ENCODE assay signal across 15 cellular contexts in genomic region chr5:93017854-93018253, GRCh38.
DNase-seq lines count a peak whose midpoint lies in the region; TF ChIP-seq lines count a peak whose summit lies in the region.
"Had no signal": no experiment of that assay in that cellular context is flagged by ENCODE, and none has a peak within 500 bp of the region (broad histone marks: within the 10 kb centered on the region; RNA-seq: fewer than 3 reads in every experiment).

No MANE protein-coding gene starts in this region.

- no peak for TF ChIP-seq POLR2A in spleen (IDR thresholded peaks at IDR 0.05)

- H3K9me3 ChIP-seq in mammary epithelial cell (replicated peaks; ENCODE audit: insufficient read depth, low read length) (no peaks in the 10 kb centered on the region), mesenchymal stem cell (ENCODE audit: control insufficient read depth, low read length) (no peaks in the 10 kb centered on the region), spleen (no peaks in the 10 kb centered on the region)

- H2BK15ac ChIP-seq in mesenchymal stem cell (ENCODE audit: low read depth, poor library complexity, severe bottlenecking): no peak overlapping the region

- CTCF ChIA-PET in mammary epithelial cell (lab: Charles Lee; ENCODE audit: low non-redundant PET): no interaction called here

- H3K79me1 ChIP-seq in mesenchymal stem cell (replicated peaks; ENCODE audit: low read length, poor library complexity, severe bottlenecking): no peaks in the 10 kb centered on the region

- WGBS in mammary epithelial cell (ENCODE audit: low coverage, missing lambda C conversion rate): 7% methylated on average over 2 of the region's 2 CpGs
- WGBS in mesenchymal stem cell: 13% methylated on average over 2 of the region's 2 CpGs
- 70 to 81% (median 78%) methylated on average over 2 of the region's 2 CpGs for WGBS in spleen, 5 donors

- intact Hi-C loops in mammary epithelial cell (cut with micrococcal nuclease) (no loop called here), spleen (cut with DNase I; ENCODE audit: low total_unique reads) (no loop called here)

- H2AK5ac ChIP-seq in mesenchymal stem cell (ENCODE audit: low read length, severe bottlenecking): no peak overlapping the region

- TF ChIP-seq CTCF in mammary epithelial cell (conservative IDR thresholded peaks at IDR 0.05 in 1 of 2, IDR thresholded peaks at IDR 0.05 in 1 of 2; ENCODE audit: extremely low read depth in 1 of 2, insufficient read depth in 1 of 2, low read depth in 1 of 2, low read length in 2 of 2): no peak
- TF ChIP-seq CTCF in spleen (IDR thresholded peaks at IDR 0.05 in 8 of 11, conservative IDR thresholded peaks at IDR 0.05 in 3 of 11): no peak

- no peak overlapping the region for H2BK12ac ChIP-seq in mesenchymal stem cell (ENCODE audit: low read length in 2 of 2)

- H3K18ac ChIP-seq in mesenchymal stem cell (ENCODE audit: low read depth in 1 of 2, low read length in 2 of 2): no peak overlapping the region

- H3K4ac ChIP-seq in mesenchymal stem cell (ENCODE audit: low read depth in 1 of 2, low read length in 2 of 2): no peak overlapping the region

- BruUV-seq in mammary epithelial cell (replicated peaks; lab: Mats Ljungman, UMichigan): no TSS peak

- no peaks in the 10 kb centered on the region for H3K27me3 ChIP-seq in mammary epithelial cell (ENCODE audit: insufficient read depth, low read length)
- H3K27me3 ChIP-seq in mesenchymal stem cell (ENCODE audit: control insufficient read depth in 1 of 2, insufficient read depth in 1 of 2, low read length in 2 of 2): no peaks in the 10 kb centered on the region
- no peaks in the 10 kb centered on the region for H3K27me3 ChIP-seq in spleen (replicated peaks in 1 of 7)

- H3K4me3 ChIP-seq in mammary epithelial cell (replicated peaks in 1 of 3; ENCODE audit: insufficient read depth in 1 of 3, low read depth in 2 of 3, low read length in 3 of 3): no peak overlapping the region
- H3K4me3 ChIP-seq in mesenchymal stem cell (ENCODE audit: insufficient read depth in 1 of 2, low read depth in 1 of 2, low read length in 2 of 2): no peak overlapping the region
- no peak overlapping the region for H3K4me3 ChIP-seq in spleen

- in situ Hi-C loops in mammary epithelial cell (cut with MboI; ENCODE audit: low sequenced_read_pairs in 2 of 2): no loop called here

- no peak overlapping the region for H3K23ac ChIP-seq in mesenchymal stem cell (ENCODE audit: low read length in 2 of 2)

- no peak overlapping the region for H3K4me2 ChIP-seq in mammary epithelial cell (ENCODE audit: insufficient read depth, low read depth, low read length)
- no peak overlapping the region for H3K4me2 ChIP-seq in mesenchymal stem cell (ENCODE audit: low read length, poor library complexity, severe bottlenecking)

- no peaks in the 10 kb centered on the region for H4K20me1 ChIP-seq in mammary epithelial cell (ENCODE audit: insufficient read depth, low read length)

- H2AFZ ChIP-seq in mammary epithelial cell (ENCODE audit: low read depth, low read length) (no peak overlapping the region), mesenchymal stem cell (ENCODE audit: low read depth, low read length) (no peak overlapping the region)

- H4K8ac ChIP-seq in mesenchymal stem cell (ENCODE audit: low read length): no peak overlapping the region

- no peak overlapping the region for H2BK5ac ChIP-seq in mesenchymal stem cell (ENCODE audit: low read depth, low read length, poor library complexity, severe bottlenecking)

- peaks cover 9% of the 10 kb centered on the region for H3K4me1 ChIP-seq in mammary epithelial cell (ENCODE audit: insufficient read depth, low read length)
- H3K4me1 ChIP-seq in mesenchymal stem cell (ENCODE audit: control insufficient read depth, insufficient read depth, low read depth, low read length): no peaks in the 10 kb centered on the region
- no peaks in the 10 kb centered on the region for H3K4me1 ChIP-seq in spleen

- H3K79me2 ChIP-seq in mammary epithelial cell (ENCODE audit: insufficient read depth, low read length): no peaks in the 10 kb centered on the region

- no peak overlapping the region for H3K14ac ChIP-seq in mesenchymal stem cell (ENCODE audit: low read length in 2 of 2)

- no peak overlapping the region for H2BK120ac ChIP-seq in mesenchymal stem cell (ENCODE audit: low read depth, low read length)

- peak; percentile 4 for DNase-seq in COLO829 (ENCODE audit: low spot score)
- DNase-seq in LHCN-M2 (ENCODE audit: low read depth): peak; percentile 55
- peak; percentile 90 for DNase-seq in mammary epithelial cell
- DNase-seq in mesenchymal stem cell: peak; percentile 44
- DNase-seq in central memory CD4-positive, alpha-beta T cell: no peak
- no peak for DNase-seq in DMS79 treated with DMSO at 0.1 percent for 48 hours (lab: John Stamatoyannopoulos, UW)
- DNase-seq in spleen: no peak
- DNase-seq in activated T-cell treated with anti-CD3 and anti-CD28 coated beads, Interleukin-2, amount 50 U/mL, for 48 hours: no peak
- DNase-seq: CD4-positive, alpha-beta T cell; dermis blood vessel endothelial cell; H7; left cardiac atrium; natural killer cell; NCI-H1048; stimulated activated CD4-positive, alpha-beta T cell treated with anti-CD3 and anti-CD28 coated beads, Interleukin-4, amount 100 ng/mL, for 24 hours had no signal

- no peak overlapping the region for H4K91ac ChIP-seq in mesenchymal stem cell (ENCODE audit: low read length)

- H3K36me3 ChIP-seq in mammary epithelial cell (ENCODE audit: insufficient read depth, low read length) (no peaks in the 10 kb centered on the region), mesenchymal stem cell (ENCODE audit: control insufficient read depth in 1 of 2, insufficient read depth in 2 of 2, low read depth in 1 of 2, low read length in 2 of 2) (no peaks in the 10 kb centered on the region), spleen (no peaks in the 10 kb centered on the region)

- H3K9ac ChIP-seq in mammary epithelial cell (ENCODE audit: insufficient read depth, low read length) (no peak overlapping the region), mesenchymal stem cell (ENCODE audit: low read length) (no peak overlapping the region)

- no peak overlapping the region for H3K27ac ChIP-seq in mammary epithelial cell (ENCODE audit: insufficient read depth, low read depth, low read length)
- no peak overlapping the region for H3K27ac ChIP-seq in mesenchymal stem cell (ENCODE audit: low read length, poor library complexity, severe bottlenecking)
- no peak overlapping the region for H3K27ac ChIP-seq in spleen

- dilution Hi-C loops in mammary epithelial cell (cut with HindIII; ENCODE audit: low sequenced_read_pairs): no loop called here

Comparison
In these comparisons a context has a peak if more than half of its experiments do, and no peak if none do; other contexts are left out.
1. DNase-seq: peak in COLO829 (single experiment), LHCN-M2 (single experiment), mammary epithelial cell (single experiment) and mesenchymal stem cell (single experiment); none in central memory CD4-positive, alpha-beta T cell (single experiment), DMS79 treated with DMSO at 0.1 percent for 48 hours (single experiment), spleen (single experiment) and activated T-cell treated with anti-CD3 and anti-CD28 coated beads, Interleukin-2, amount 50 U/mL, for 48 hours (0 of 2).